In the genomic region with DNA sequence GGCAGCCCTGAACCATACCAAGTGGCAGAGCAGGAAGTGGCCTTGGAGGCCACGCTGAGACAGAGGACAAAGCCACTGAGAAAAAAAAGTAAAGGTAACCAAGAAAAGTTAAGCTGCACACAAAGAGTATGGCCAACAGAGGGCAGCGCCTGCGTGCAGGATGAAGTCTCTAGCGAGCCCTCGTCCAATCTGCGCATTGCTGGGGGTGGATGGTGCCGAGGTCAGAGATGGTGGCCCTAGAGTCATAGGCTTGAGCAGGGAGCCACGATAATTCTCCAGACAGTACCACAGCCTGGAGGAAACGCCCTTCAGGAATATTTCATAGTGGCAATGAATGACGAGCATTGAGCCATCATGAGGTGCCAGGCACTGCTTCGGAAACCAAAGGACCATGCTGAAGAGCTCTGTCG, we compare ENCODE assay signal across 8 cellular contexts. TPM values are rescaled to one million over a fixed set of nuclear protein-coding genes. Genes with fewer than 3 reads are reported as not detected.
DNase-seq lines count a peak whose midpoint lies in the region; ATAC-seq and TF ChIP-seq lines count a peak whose summit lies in the region.

No MANE protein-coding gene starts in this region.

- TF ChIP-seq POLR2A in IMR-90 (IDR thresholded peaks at IDR 0.05; ENCODE audit: low read depth, low read length), result no peak

- in situ Hi-C loops in IMR-90 (cut with MboI; ENCODE audit: low sequenced_read_pairs), result no loop called here

- no peak overlapping the region for H2BK120ac ChIP-seq in IMR-90 (ENCODE audit: low read depth, low read length)

- intact Hi-C loops in IMR-90 (cut with micrococcal nuclease), result loop anchor here (1.0 to 5.0 kb wide), 3 partner anchors 119 to 393 kb away; no protein-coding TSS in a partner anchor

- no peaks in the 10 kb centered on the region for H3K9me2 ChIP-seq in hepatocyte (replicated peaks; ENCODE audit: insufficient read depth)

- CTCF ChIA-PET in IMR-90 (lab: Yijun Ruan, JAX), result interaction anchor here (0.5 to 1.0 kb wide), 2 partner anchors 28 to 162 kb away, joined by 3 to 4 read pairs; no protein-coding TSS in a partner anchor

- BruUV-seq in IMR-90 (replicated peaks; lab: Mats Ljungman, UMichigan), result no TSS peak

- H3K79me2 ChIP-seq in OCI-LY3 (ENCODE audit: low read length) (no peaks in the 10 kb centered on the region), hepatocyte (no peaks in the 10 kb centered on the region)

- no peak overlapping the region for H2AK9ac ChIP-seq in IMR-90 (replicated peaks; ENCODE audit: low read depth, low read length, poor library complexity)

- H4K20me1 ChIP-seq in IMR-90 (ENCODE audit: insufficient read depth, low read length) (no peaks in the 10 kb centered on the region), OCI-LY3 (ENCODE audit: insufficient read depth, low read length) (no peaks in the 10 kb centered on the region), hepatocyte (ENCODE audit: insufficient read depth, poor library complexity, severe bottlenecking) (no peaks in the 10 kb centered on the region)

- TF ChIP-seq CTCF in BE2C (IDR thresholded peaks at IDR 0.05; ENCODE audit: low read depth, low read length), result peak; percentile 88
- TF ChIP-seq CTCF in IMR-90 (conservative IDR thresholded peaks at IDR 0.05; ENCODE audit: low read depth, low read length), result peak; percentile 77
- peak; percentile 90 for TF ChIP-seq CTCF in OCI-LY3 (IDR thresholded peaks at IDR 0.05; ENCODE audit: low read depth, low read length)
- peak; percentile 65 for TF ChIP-seq CTCF in hepatocyte (IDR thresholded peaks at IDR 0.05; ENCODE audit: poor library complexity)
- TF ChIP-seq CTCF in retinal pigment epithelial cell (conservative IDR thresholded peaks at IDR 0.05; ENCODE audit: low read depth, low read length), result peak; percentile 79

- no peak overlapping the region for H4K91ac ChIP-seq in IMR-90 (ENCODE audit: insufficient read depth, low read depth, low read length)

- H4K8ac ChIP-seq in IMR-90 (ENCODE audit: low read depth in 2 of 2, low read length in 2 of 2), result no peak overlapping the region

- no peaks in the 10 kb centered on the region for H3K9me1 ChIP-seq in IMR-90 (ENCODE audit: insufficient read depth, low read length)

- H3K4ac ChIP-seq in IMR-90 (ENCODE audit: low read depth, low read length), result no peak overlapping the region

- H3K4me1 ChIP-seq in BE2C, result peaks cover 7% of the 10 kb centered on the region
- peaks cover 3% of the 10 kb centered on the region; the same call in 1 of the 2 replicates for H3K4me1 ChIP-seq in IMR-90 (ENCODE audit: control insufficient read depth, insufficient read depth, low read length)
- H3K4me1 ChIP-seq in OCI-LY3 (ENCODE audit: low read length), result peaks cover 32% of the 10 kb centered on the region
- no peaks in the 10 kb centered on the region for H3K4me1 ChIP-seq in hepatocyte (ENCODE audit: insufficient read depth)

- H3K4me2 ChIP-seq in IMR-90 (ENCODE audit: low read depth, low read length), result no peak overlapping the region
- peak overlapping the region; percentile 72 for H3K4me2 ChIP-seq in OCI-LY3 (ENCODE audit: low read length)
- no peak overlapping the region for H3K4me2 ChIP-seq in hepatocyte

- 0% methylated on average over 2 of the region's 12 CpGs; no CpG with 5 or more reads in 1 of the 2 experiments for WGBS in IMR-90 (ENCODE audit: extremely low coverage in 2 of 2, insufficient read length in 1 of 2), 2 experiments
- 32% methylated on average over 12 of the region's 12 CpGs for WGBS in hepatocyte (ENCODE audit: low lambda C conversion rate, missing lambda C conversion rate)

- POLR2A ChIA-PET in IMR-90 (lab: Charles Lee; ENCODE audit: unreplicated experiment), result no interaction called here

- ATAC-seq in GM18519 (IDR thresholded peaks at IDR 0.05; ENCODE audit: low FRiP score, unreplicated experiment), result peak; percentile 80
- ATAC-seq in IMR-90 (ENCODE audit: low read depth), result peak; percentile 94

- H3K23ac ChIP-seq in IMR-90 (ENCODE audit: low read depth, low read length), result no peak overlapping the region

- H3K9ac ChIP-seq in IMR-90 (ENCODE audit: low read depth, low read length) (no peak overlapping the region), OCI-LY3 (ENCODE audit: low read length) (no peak overlapping the region)

- H3K27me3 ChIP-seq in BE2C (no peaks in the 10 kb centered on the region), IMR-90 (ENCODE audit: control insufficient read depth, insufficient read depth, low read length) (no peaks in the 10 kb centered on the region), OCI-LY3 (ENCODE audit: low read depth, low read length) (no peaks in the 10 kb centered on the region), hepatocyte (no peaks in the 10 kb centered on the region)

- TF ChIP-seq RAD21 in IMR-90 (IDR thresholded peaks at IDR 0.05; ENCODE audit: low read length), result peak; percentile 85

- no peak overlapping the region for H2AK5ac ChIP-seq in IMR-90 (ENCODE audit: low read depth, low read length)

- no peak overlapping the region for H3K4me3 ChIP-seq in BE2C (ENCODE audit: low read depth, low read length)
- no peak overlapping the region for H3K4me3 ChIP-seq in IMR-90 (ENCODE audit: insufficient read depth, low read depth, low read length)
- peak overlapping the region; percentile 51 for H3K4me3 ChIP-seq in OCI-LY3 (ENCODE audit: low read length)
- H3K4me3 ChIP-seq in hepatocyte, result no peak overlapping the region
- H3K4me3 ChIP-seq in retinal pigment epithelial cell (ENCODE audit: low read length), result no peak overlapping the region

- no peak overlapping the region for H2BK5ac ChIP-seq in IMR-90 (ENCODE audit: low read depth, low read length, poor library complexity, severe bottlenecking)

- no peak overlapping the region for H3K18ac ChIP-seq in IMR-90 (ENCODE audit: low read depth, low read length)

- H3K36me3 ChIP-seq in BE2C (no peaks in the 10 kb centered on the region), IMR-90 (ENCODE audit: control insufficient read depth, insufficient read depth, low read length) (no peaks in the 10 kb centered on the region), OCI-LY3 (replicated peaks; ENCODE audit: low read depth, low read length) (no peaks in the 10 kb centered on the region), hepatocyte (replicated peaks; ENCODE audit: insufficient read depth, low read depth) (no peaks in the 10 kb centered on the region)

- DNase-seq in BE2C, result peak; percentile 68
- DNase-seq in IMR-90, result peak; percentile 51
- peak in 39 of 56 donors; percentile 25 to 82 (median 58) for DNase-seq in amygdala (lab: John Stamatoyannopoulos, UW)
- DNase-seq in hepatocyte (ENCODE audit: low spot score), result peak; percentile 68
- DNase-seq in retinal pigment epithelial cell (ENCODE audit: low read depth), result no peak
- DNase-seq in SW 1271 (lab: John Stamatoyannopoulos, UW), result no peak

- H3K9me3 ChIP-seq in BE2C (no peaks in the 10 kb centered on the region; the same call in 1 of the 2 replicates), IMR-90 (ENCODE audit: control insufficient read depth, insufficient read depth, low read length) (no peaks in the 10 kb centered on the region), OCI-LY3 (ENCODE audit: insufficient read depth, low read length) (no peaks in the 10 kb centered on the region), hepatocyte (ENCODE audit: low read depth) (no peaks in the 10 kb centered on the region)

- no peaks in the 10 kb centered on the region for H3K79me1 ChIP-seq in IMR-90 (ENCODE audit: low read depth in 1 of 2, low read length in 2 of 2)

- dilution Hi-C loops in IMR-90 (cut with HindIII; ENCODE audit: low sequenced_read_pairs, unreplicated experiment), result no loop called here

- H4K5ac ChIP-seq in IMR-90 (ENCODE audit: low read depth, low read length), result no peak overlapping the region

- no peak overlapping the region for H3K56ac ChIP-seq in IMR-90 (ENCODE audit: extremely low read depth, insufficient read depth, low read length)

- H2AFZ ChIP-seq in IMR-90 (replicated peaks; ENCODE audit: low read length, poor library complexity) (peak overlapping the region; percentile 50), OCI-LY3 (ENCODE audit: low read depth, low read length) (peak overlapping the region; percentile 36; the same call in 1 of the 2 replicates), hepatocyte (no peak overlapping the region)

- H2BK15ac ChIP-seq in IMR-90 (ENCODE audit: low read depth, low read length), result no peak overlapping the region

- no peak overlapping the region for H2BK20ac ChIP-seq in IMR-90 (ENCODE audit: low read depth, low read length)

- H3K27ac ChIP-seq in IMR-90 (ENCODE audit: insufficient read depth, low read length) (no peak overlapping the region), OCI-LY3 (ENCODE audit: low read length) (no peak overlapping the region), hepatocyte (no peak overlapping the region)

- H3K14ac ChIP-seq in IMR-90 (replicated peaks; ENCODE audit: low read depth, low read length), result no peak overlapping the region

TF ChIP-seq in IMR-90, 13 proteins besides CTCF, POLR2A, EP300 and RAD21:
- no peak for TF ChIP-seq MAZ (IDR thresholded peaks at IDR 0.05; ENCODE audit: borderline replicate concordance, low read depth, low read length)
- peak; percentile 77 for TF ChIP-seq SMC3 (IDR thresholded peaks at IDR 0.05; ENCODE audit: low read depth, low read length)
TF ChIP-seq in IMR-90: peak in this region for 1.

RNA-seq across cellular contexts. Expression of a gene that starts 9.7 kb away (rescaled TPM):
- 226 TPM for polyA plus RNA-seq in BE2C (2012; ENCODE audit: insufficient read depth, insufficient read length, low read depth)
- total RNA-seq in IMR-90 (2012; rRNA removed) (5.7 and 10.3 TPM in 2 replicates), hepatocyte (11.6 and 13.6 TPM in 2 replicates)
- polyA plus RNA-seq in IMR-90 (2012; rRNA removed) (29.3 and 30.3 TPM in 2 replicates), hepatocyte (25.6 and 28.1 TPM in 2 replicates)
- polyA plus RNA-seq in IMR-90 (2012; cell fraction: cytosol; rRNA removed), result 18.0 and 25.3 TPM in 2 replicates
- 17.9 and 24.3 TPM in 2 replicates for polyA plus RNA-seq in IMR-90 (2012; cell fraction: nucleus; rRNA removed; ENCODE audit: low replicate concordance)

RNA-seq across cellular contexts. Expression of a gene that starts 45.3 kb away (rescaled TPM):
- 17.5 TPM for polyA plus RNA-seq in BE2C (2012; ENCODE audit: insufficient read depth, insufficient read length, low read depth)
- 3.3 and 5.9 TPM in 2 replicates for total RNA-seq in IMR-90 (2012; rRNA removed)
- 10.8 and 10.9 TPM in 2 replicates for polyA plus RNA-seq in IMR-90 (2012; rRNA removed)
- 4.5 and 5.8 TPM in 2 replicates for polyA plus RNA-seq in IMR-90 (2012; cell fraction: cytosol; rRNA removed)
- 56.1 and 60.8 TPM in 2 replicates for polyA plus RNA-seq in IMR-90 (2012; cell fraction: nucleus; rRNA removed; ENCODE audit: low replicate concordance)
- total RNA-seq in hepatocyte, result 7.9 and 9.2 TPM in 2 replicates
- polyA plus RNA-seq in hepatocyte, result 3.0 and 3.5 TPM in 2 replicates

Comparison
In these comparisons a context has a peak if more than half of its experiments do, and no peak if none do; other contexts are left out.
1. DNase-seq: peak in BE2C (single experiment), IMR-90 (single experiment), amygdala (39 of 56) and hepatocyte (single experiment); none in retinal pigment epithelial cell (single experiment) and SW 1271 (0 of 2).
2. Peak in every context shown above with its lines, with median percentiles within 50 percentile points of each other: CTCF ChIP-seq.